8 cellular contexts compared by ENCODE assay signal in the genomic region with DNA sequence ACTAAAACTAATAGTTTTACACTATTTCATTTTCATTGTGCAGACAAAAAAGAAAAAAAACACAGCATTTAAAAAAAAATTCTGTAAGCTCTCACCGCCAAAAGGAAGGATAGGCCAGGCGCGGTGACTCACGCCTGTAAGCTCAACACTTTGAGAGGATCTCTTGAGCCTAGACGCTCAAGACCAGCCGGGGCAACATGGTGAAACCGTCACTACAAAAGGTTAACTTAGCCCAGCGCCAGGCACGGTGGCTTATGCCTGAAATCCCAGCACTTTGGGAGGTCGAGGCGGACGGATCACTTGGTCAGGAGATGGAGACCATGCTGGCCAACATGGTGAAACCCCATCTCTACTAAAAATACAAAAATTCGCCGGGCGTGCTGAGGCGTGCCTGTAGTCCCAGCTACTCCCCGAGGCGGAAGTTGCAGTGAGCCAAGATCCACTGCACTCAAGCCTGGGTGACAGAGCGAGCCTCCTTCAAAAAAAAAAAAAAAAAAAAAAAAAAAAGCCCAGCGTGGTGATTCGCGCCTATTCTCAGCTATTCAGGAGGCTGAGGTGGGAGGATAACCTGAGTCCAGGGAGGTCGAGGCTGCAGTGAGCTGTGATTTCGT. TPM values are rescaled to one million over a fixed set of nuclear protein-coding genes. Genes with fewer than 3 reads are reported as not detected.
DNase-seq lines count a peak whose midpoint lies in the region; FAIRE-seq and TF ChIP-seq lines count a peak whose summit lies in the region.

No MANE protein-coding gene starts in this region.

- H3K9me3 Mint-ChIP-seq in HFFc6: no peaks in the 10 kb centered on the region

- peaks cover 1% of the 10 kb centered on the region; the same call in 1 of the 2 replicates for H3K27me3 Mint-ChIP-seq in HFFc6 (ENCODE audit: insufficient read depth)

- H3K9me3 ChIP-seq in kidney (ENCODE audit: control insufficient read depth in 1 of 2, low read length in 2 of 2): no peaks in the 10 kb centered on the region

- no peak for TF ChIP-seq CTCF in HFFc6 (IDR thresholded peaks at IDR 0.05)
- TF ChIP-seq CTCF in kidney (IDR thresholded peaks at IDR 0.05; ENCODE audit: borderline replicate concordance, extremely low read depth, insufficient read depth): no peak

- DNase-seq in AG08395 (ENCODE audit: low spot score): peak; percentile 42
- DNase-seq in HFFc6: peak; percentile 15
- peak; percentile 65 for DNase-seq in SKM-1 treated with dmso at 0.1 percent for 144 hours (lab: John Stamatoyannopoulos, UW; ENCODE audit: unreplicated experiment)
- peak; percentile 87 for DNase-seq in kidney
- DNase-seq in stimulated activated CD4-positive, alpha-beta T cell treated with anti-CD3 and anti-CD28 coated beads, Interleukin-1b, Interleukin-23, amount 100 ng/mL, for 48 hours: peak; percentile 69
- no peak for DNase-seq in islet precursor cell
- DNase-seq in SK-N-DZ (ENCODE audit: low spot score): no peak

- H3K36me3 Mint-ChIP-seq in HFFc6 (ENCODE audit: low read depth): peaks cover 7% of the 10 kb centered on the region

- no peaks in the 10 kb centered on the region for H3K36me3 ChIP-seq in kidney (ENCODE audit: control insufficient read depth in 1 of 2, insufficient read depth in 2 of 2, low read length in 2 of 2)

- FAIRE-seq in kidney (lab: Jason Lieb, UNC): no peak

- intact Hi-C loops in kidney (cut with DNase I): no loop called here

- H3K4me1 Mint-ChIP-seq in HFFc6 (ENCODE audit: low read depth): peaks cover 24% of the 10 kb centered on the region

- H3K9ac ChIP-seq in kidney (ENCODE audit: low read length in 2 of 2): peak overlapping the region in 1 of 2 donors; percentile 99

- peaks cover 2 to 4% of the 10 kb centered on the region in 2 donors for H3K4me1 ChIP-seq in kidney (ENCODE audit: control insufficient read depth in 1 of 2, insufficient read depth in 1 of 2, low read depth in 1 of 2, low read length in 2 of 2)

- peak overlapping the region; percentile 95 to 99 for H3K4me3 ChIP-seq in kidney (ENCODE audit: low read length in 2 of 2)

- peak overlapping the region; percentile 100 for H3K27ac ChIP-seq in angular gyrus (ENCODE audit: low read depth, low read length)
- no peak overlapping the region for H3K27ac ChIP-seq in kidney (ENCODE audit: low read depth in 2 of 2, low read length in 2 of 2)

- peak overlapping the region; percentile 98 for H3K27ac Mint-ChIP-seq in HFFc6

- peak overlapping the region; percentile 98 for H3K4me3 Mint-ChIP-seq in HFFc6

RNA-seq across cellular contexts. Expression of a gene that starts 14.3 kb away (rescaled TPM):
- 10 to 100 TPM; 25.7 to 30.2 (median 27.6) TPM for total RNA-seq in HFFc6 (2021; fragmentation: NEBNext Ultra II Directional; extraction: Animal tissue kit (Norgen Biotek cat#: 25700))
- total RNA-seq in kidney: 70.7 TPM
- polyA plus RNA-seq in kidney (ENCODE audit: insufficient read depth, low read depth, low replicate concordance): 9.4 TPM
- polyA plus RNA-seq in SK-N-DZ (2014; cell fraction: cytosol; rRNA removed): 3.6 and 5.6 TPM in 2 replicates
- 5.1 and 21.4 TPM in 2 replicates for polyA plus RNA-seq in SK-N-DZ (2014; cell fraction: nucleus; rRNA removed)

RNA-seq across cellular contexts. Expression of a gene that starts 25.7 kb away (rescaled TPM):
- 1 to 10 TPM in 5 of 6 experiments, under 1 TPM in 1; 0.75 to 1.8 (median 1.5) TPM for total RNA-seq in HFFc6 (2021; fragmentation: NEBNext Ultra II Directional; extraction: Animal tissue kit (Norgen Biotek cat#: 25700))
- 0.91 TPM for total RNA-seq in kidney
- polyA plus RNA-seq in kidney (ENCODE audit: insufficient read depth, low read depth, low replicate concordance): 11.8 TPM
- polyA plus RNA-seq in SK-N-DZ (2014; cell fraction: cytosol; rRNA removed): 4.9 and 5.8 TPM in 2 replicates
- polyA plus RNA-seq in SK-N-DZ (2014; cell fraction: nucleus; rRNA removed): 4.3 and 5.5 TPM in 2 replicates

Comparison
In these comparisons a context has a peak if more than half of its experiments do, and no peak if none do; other contexts are left out.
1. DNase-seq: peak in AG08395 (single experiment), HFFc6 (single experiment), SKM-1 treated with dmso at 0.1 percent for 144 hours (single experiment), kidney (single experiment) and stimulated activated CD4-positive, alpha-beta T cell treated with anti-CD3 and anti-CD28 coated beads, Interleukin-1b, Interleukin-23, amount 100 ng/mL, for 48 hours (single experiment); none in islet precursor cell (single experiment) and SK-N-DZ (single experiment).